Comparison of ENCODE assay signal across 16 cellular contexts in the genomic region with DNA sequence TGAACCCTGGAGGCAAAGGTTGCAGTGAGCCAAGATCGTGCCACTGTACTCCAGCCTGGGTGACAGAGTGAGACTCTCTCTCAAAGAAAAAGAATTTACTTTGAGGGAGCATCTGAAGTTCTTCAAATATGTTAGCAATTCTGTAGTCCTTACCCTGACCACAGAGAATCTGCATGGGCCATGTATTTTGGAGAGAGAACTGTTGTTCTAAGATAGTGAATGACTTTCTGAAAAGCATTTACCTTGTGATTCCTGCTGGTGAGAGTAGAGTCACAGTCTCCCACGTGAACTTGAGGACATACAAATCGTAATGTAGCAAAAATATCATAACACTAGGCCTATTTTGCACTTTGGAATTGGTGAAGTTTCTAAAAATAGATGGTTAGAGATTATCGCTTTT. TPM values are rescaled to one million over a fixed set of nuclear protein-coding genes. Genes with fewer than 3 reads are reported as not detected.
DNase-seq lines count a peak whose midpoint lies in the region; ATAC-seq and TF ChIP-seq lines count a peak whose summit lies in the region.
"Had no signal": no experiment of that assay in that cellular context is flagged by ENCODE, and none has a peak within 500 bp of the region (broad histone marks: within the 10 kb centered on the region; RNA-seq: fewer than 3 reads in every experiment).

No MANE protein-coding gene starts in this region.

- H3K4me3 Mint-ChIP-seq in activated naive CD4-positive, alpha-beta T cell treated with anti-CD3 and anti-CD28 coated beads, Interleukin-2, amount 50 U/mL, for 24 hours: no peak overlapping the region
- H3K4me3 Mint-ChIP-seq in activated naive CD4-positive, alpha-beta T cell treated with anti-CD3 and anti-CD28 coated beads for 36 hours: no peak overlapping the region
- H3K4me3 Mint-ChIP-seq in neural crest cell: peak overlapping the region; percentile 52

- TF ChIP-seq CTCF in neural crest cell (conservative IDR thresholded peaks at IDR 0.05): no peak

- H3K4me1 Mint-ChIP-seq in activated naive CD4-positive, alpha-beta T cell treated with anti-CD3 and anti-CD28 coated beads, Interleukin-2, amount 50 U/mL, for 24 hours: peaks cover 52% of the 10 kb centered on the region
- peaks cover 54% of the 10 kb centered on the region for H3K4me1 Mint-ChIP-seq in activated naive CD4-positive, alpha-beta T cell treated with anti-CD3 and anti-CD28 coated beads for 36 hours (ENCODE audit: low read depth)
- peaks cover 17% of the 10 kb centered on the region for H3K4me1 Mint-ChIP-seq in neural crest cell

- in situ Hi-C loops in SK-MEL-5 (cut with HindIII; ENCODE audit: low pct_unique_long_range_greater_than_20kb, low sequenced_read_pairs): no loop called here

- intact Hi-C loops in activated naive CD4-positive, alpha-beta T cell treated with anti-CD3 and anti-CD28 coated beads for 36 hours (cut with micrococcal nuclease): loop anchor here (5.0 kb wide), 2 partner anchors 168 to 402 kb away; no protein-coding TSS in a partner anchor

- H3K9me3 Mint-ChIP-seq in activated naive CD4-positive, alpha-beta T cell treated with anti-CD3 and anti-CD28 coated beads, Interleukin-2, amount 50 U/mL, for 24 hours: no peaks in the 10 kb centered on the region
- no peaks in the 10 kb centered on the region for H3K9me3 Mint-ChIP-seq in activated naive CD4-positive, alpha-beta T cell treated with anti-CD3 and anti-CD28 coated beads for 36 hours
- H3K9me3 Mint-ChIP-seq in neural crest cell: no peaks in the 10 kb centered on the region
- H3K9me3 Mint-ChIP-seq: CD4-positive, alpha-beta memory T cell had no signal

- DNase-seq in activated naive CD4-positive, alpha-beta T cell treated with anti-CD3 and anti-CD28 coated beads for 36 hours: no peak
- DNase-seq in SK-MEL-5 (ENCODE audit: low read depth, low spot score) (peak; percentile 36), neural crest cell (ENCODE audit: low read depth, low spot score) (no peak), NCI-H82 (lab: John Stamatoyannopoulos, UW) (no peak)
- DNase-seq: ACHN; C1 segment of cervical spinal cord; CD4-positive, alpha-beta memory T cell; DMS79 had no signal

- H3K27ac Mint-ChIP-seq in activated naive CD4-positive, alpha-beta T cell treated with anti-CD3 and anti-CD28 coated beads, Interleukin-2, amount 50 U/mL, for 24 hours: peak overlapping the region; percentile 14
- no peak overlapping the region for H3K27ac Mint-ChIP-seq in activated naive CD4-positive, alpha-beta T cell treated with anti-CD3 and anti-CD28 coated beads for 36 hours
- H3K27ac Mint-ChIP-seq in neural crest cell (ENCODE audit: unreplicated experiment): no peak overlapping the region

- peaks cover 16% of the 10 kb centered on the region for H3K36me3 Mint-ChIP-seq in activated naive CD4-positive, alpha-beta T cell treated with anti-CD3 and anti-CD28 coated beads, Interleukin-2, amount 50 U/mL, for 24 hours
- peaks cover 10% of the 10 kb centered on the region for H3K36me3 Mint-ChIP-seq in activated naive CD4-positive, alpha-beta T cell treated with anti-CD3 and anti-CD28 coated beads for 36 hours (ENCODE audit: low read depth)
- H3K36me3 Mint-ChIP-seq in neural crest cell (ENCODE audit: low read depth): no peaks in the 10 kb centered on the region

- CTCF ChIA-PET in activated naive CD4-positive, alpha-beta T cell treated with anti-CD3 and anti-CD28 coated beads for 36 hours (lab: Charles Lee): interaction anchor here (1.0 kb wide), 1 partner anchor 107 kb away, joined by 3 read pairs; no protein-coding TSS in a partner anchor

- H3K27me3 Mint-ChIP-seq in activated naive CD4-positive, alpha-beta T cell treated with anti-CD3 and anti-CD28 coated beads, Interleukin-2, amount 50 U/mL, for 24 hours: no peaks in the 10 kb centered on the region
- H3K27me3 Mint-ChIP-seq in activated naive CD4-positive, alpha-beta T cell treated with anti-CD3 and anti-CD28 coated beads for 36 hours (ENCODE audit: low read depth): no peaks in the 10 kb centered on the region
- no peaks in the 10 kb centered on the region for H3K27me3 Mint-ChIP-seq in neural crest cell (ENCODE audit: low read depth)

- ATAC-seq in HG03025 (IDR thresholded peaks at IDR 0.05; ENCODE audit: low FRiP score, unreplicated experiment) (no peak), HG02798 (IDR thresholded peaks at IDR 0.05; ENCODE audit: poor library complexity, unreplicated experiment) (no peak)
- ATAC-seq: GM12878, HepG2 had no signal

RNA-seq across cellular contexts. Expression of gene BRK1, which starts 3.9 kb away (rescaled TPM):
- 10 to 100 TPM; 73.6 to 73.7 TPM for total RNA-seq in activated naive CD4-positive, alpha-beta T cell treated with anti-CD3 and anti-CD28 coated beads for 36 hours
- 93.4 and 102 TPM in 2 replicates for total RNA-seq in SK-MEL-5 (2014; rRNA removed; shearing (Covaris generic))
- polyA plus RNA-seq in SK-MEL-5 (2015; cell fraction: cytosol; rRNA removed): 124 and 134 TPM in 2 replicates
- 32.6 and 43.1 TPM in 2 replicates for polyA plus RNA-seq in SK-MEL-5 (2015; cell fraction: nucleus; rRNA removed)
- 125 and 138 TPM in 2 replicates for total RNA-seq in neural crest cell

RNA-seq across cellular contexts. Expression of gene FANCD2OS, which starts 11.3 kb away (rescaled TPM):
- total RNA-seq in activated naive CD4-positive, alpha-beta T cell treated with anti-CD3 and anti-CD28 coated beads for 36 hours: not detected
- not detected in 2 replicates for total RNA-seq in SK-MEL-5 (2014; rRNA removed; shearing (Covaris generic))
- polyA plus RNA-seq in SK-MEL-5 (2015; cell fraction: cytosol; rRNA removed): not detected in 2 replicates
- polyA plus RNA-seq in SK-MEL-5 (2015; cell fraction: nucleus; rRNA removed): not detected in 2 replicates
- total RNA-seq in neural crest cell: not detected in 2 replicates
- total RNA-seq: A172; CD4-positive, alpha-beta memory T cell; G401; GM12878; H1; HepG2 had no signal
- polyA plus RNA-seq: CD4-positive, alpha-beta memory T cell; H1; HepG2 had no signal

RNA-seq across cellular contexts. Expression of gene VHL, which starts 22.2 kb away (rescaled TPM):
- total RNA-seq in activated naive CD4-positive, alpha-beta T cell treated with anti-CD3 and anti-CD28 coated beads for 36 hours: 10 to 100 TPM; 51.5 to 54.0 TPM
- total RNA-seq in SK-MEL-5 (2014; rRNA removed; shearing (Covaris generic)): 30.8 and 34.7 TPM in 2 replicates
- polyA plus RNA-seq in SK-MEL-5 (2015; cell fraction: cytosol; rRNA removed): 41.8 and 45.8 TPM in 2 replicates
- polyA plus RNA-seq in SK-MEL-5 (2015; cell fraction: nucleus; rRNA removed): 45.3 and 55.3 TPM in 2 replicates
- total RNA-seq in neural crest cell: 80.1 and 80.8 TPM in 2 replicates

RNA-seq across cellular contexts. Expression of gene IRAK2, which starts 45.3 kb away (rescaled TPM):
- 1 to 10 TPM; 6.4 to 6.9 TPM for total RNA-seq in activated naive CD4-positive, alpha-beta T cell treated with anti-CD3 and anti-CD28 coated beads for 36 hours
- total RNA-seq in SK-MEL-5 (2014; rRNA removed; shearing (Covaris generic)): 1.2 and 1.8 TPM in 2 replicates
- polyA plus RNA-seq in SK-MEL-5 (2015; cell fraction: cytosol; rRNA removed): 1.3 and 1.6 TPM in 2 replicates
- polyA plus RNA-seq in SK-MEL-5 (2015; cell fraction: nucleus; rRNA removed): 0.64 and 1.1 TPM in 2 replicates
- total RNA-seq in neural crest cell: 0.39 and 0.44 TPM in 2 replicates
